In genomic region chr20:3829891-3830290, GRCh38 we compare ENCODE assay signal across 6 cellular contexts. TPM values are rescaled to one million over a fixed set of nuclear protein-coding genes. Genes with fewer than 3 reads are reported as not detected.
"Had no signal": no experiment of that assay in that cellular context is flagged by ENCODE, and none has a peak within 500 bp of the region (broad histone marks: within the 10 kb centered on the region; RNA-seq: fewer than 3 reads in every experiment).

No MANE protein-coding gene starts in this region.

RNA-seq across cellular contexts. Expression of gene SPEF1, which starts 48.6 kb away (rescaled TPM):
- total RNA-seq: colonic mucosa, dermis blood vessel endothelial cell, esophagus mucosa, gastrocnemius medialis, gastroesophageal sphincter, glomerular endothelial cell had no signal
